Comparison of ENCODE assay signal across 13 cellular contexts in genomic region chr9:120032639-120033038, GRCh38.
DNase-seq lines count a peak whose midpoint lies in the region; ATAC-seq, FAIRE-seq and TF ChIP-seq lines count a peak whose summit lies in the region.
"Had no signal": no experiment of that assay in that cellular context is flagged by ENCODE, and none has a peak within 500 bp of the region (broad histone marks: within the 10 kb centered on the region; RNA-seq: fewer than 3 reads in every experiment).

No MANE protein-coding gene starts in this region.

- H3K4me3 ChIP-seq in RWPE2 (ENCODE audit: severe bottlenecking), result no peak overlapping the region
- no peak overlapping the region for H3K4me3 ChIP-seq in neural progenitor cell
- H3K4me3 ChIP-seq: colonic mucosa, tibial nerve had no signal

- no peaks in the 10 kb centered on the region for H3K27me3 ChIP-seq in RWPE2 (ENCODE audit: insufficient read depth, poor library complexity, severe bottlenecking)
- H3K27me3 ChIP-seq in neural progenitor cell, result no peaks in the 10 kb centered on the region
- H3K27me3 ChIP-seq: colonic mucosa, tibial nerve had no signal

- H3K4me1 Mint-ChIP-seq in neural progenitor cell, result no peaks in the 10 kb centered on the region

- H3K27ac ChIP-seq in RWPE2 (ENCODE audit: poor library complexity, severe bottlenecking) (no peak overlapping the region), neural progenitor cell (no peak overlapping the region)
- H3K27ac ChIP-seq: colonic mucosa, RWPE1, tibial nerve had no signal

- H3K9me3 ChIP-seq in RWPE2 (ENCODE audit: severe bottlenecking) (no peaks in the 10 kb centered on the region), neural progenitor cell (ENCODE audit: low read depth) (no peaks in the 10 kb centered on the region)
- H3K9me3 ChIP-seq: colonic mucosa, tibial nerve had no signal

- peak overlapping the region; percentile 15 for H2AFZ ChIP-seq in neural progenitor cell (replicated peaks)

- peaks cover 2% of the 10 kb centered on the region for H3K27me3 Mint-ChIP-seq in neural progenitor cell (ENCODE audit: insufficient read depth, low read depth)

- no peaks in the 10 kb centered on the region for H3K9me3 Mint-ChIP-seq in neural progenitor cell

- H3K9ac ChIP-seq in neural progenitor cell, result no peak overlapping the region

- no peaks in the 10 kb centered on the region for H3K79me2 ChIP-seq in neural progenitor cell (ENCODE audit: low read depth)

- TF ChIP-seq CTCF in RWPE2 (IDR thresholded peaks at IDR 0.05; ENCODE audit: poor library complexity, severe bottlenecking) (peak; percentile 10), neural progenitor cell (IDR thresholded peaks at IDR 0.05) (peak; percentile 39)

- H3K4me1 ChIP-seq in RWPE2 (ENCODE audit: insufficient read depth, poor library complexity, severe bottlenecking), result no peaks in the 10 kb centered on the region
- peaks cover 5% of the 10 kb centered on the region for H3K4me1 ChIP-seq in neural progenitor cell
- H3K4me1 ChIP-seq: colonic mucosa, tibial nerve had no signal

- FAIRE-seq in H54 (lab: Jason Lieb, UNC), result no peak

- TF ChIP-seq POLR2A in H54 (IDR thresholded peaks at IDR 0.05; ENCODE audit: low read depth, low read length), result no peak

- H3K36me3 ChIP-seq in RWPE2 (ENCODE audit: low read depth) (no peaks in the 10 kb centered on the region), neural progenitor cell (no peaks in the 10 kb centered on the region)
- H3K36me3 ChIP-seq: colonic mucosa, tibial nerve had no signal

- ATAC-seq in RWPE2 (ENCODE audit: low read depth), result no peak
- no peak for ATAC-seq in GM18873 (IDR thresholded peaks at IDR 0.05; ENCODE audit: low FRiP score, unreplicated experiment)

- DNase-seq in NCI-H1694 (lab: John Stamatoyannopoulos, UW) (peak; percentile 7), NCI-H1694 treated with DMSO at 0.1 percent for 48 hours (lab: John Stamatoyannopoulos, UW) (no peak), H54 (ENCODE audit: insufficient read length, low spot score) (peak; percentile 24), RWPE2 (ENCODE audit: low spot score) (no peak), neural progenitor cell (ENCODE audit: low spot score) (no peak), kidney tubule cell (ENCODE audit: low spot score) (no peak), KG1 (lab: John Stamatoyannopoulos, UW) (no peak)
- DNase-seq: amniotic stem cell, colonic mucosa, NCI-H1105 had no signal

- H4K20me1 ChIP-seq in neural progenitor cell (ENCODE audit: low read depth), result no peaks in the 10 kb centered on the region

- H3K4me2 ChIP-seq in neural progenitor cell, result no peak overlapping the region

- H3K36me3 Mint-ChIP-seq in neural progenitor cell, result no peaks in the 10 kb centered on the region

- no peak overlapping the region for H3K27ac Mint-ChIP-seq in neural progenitor cell

- no peaks in the 10 kb centered on the region for H3F3A ChIP-seq in neural progenitor cell (ENCODE audit: low read depth)

- no peak overlapping the region for H3K4me3 Mint-ChIP-seq in neural progenitor cell

Comparison
In these comparisons a context has a peak if more than half of its experiments do, and no peak if none do; other contexts are left out.
1. DNase-seq: peak in NCI-H1694 (single experiment) and H54 (single experiment); none in NCI-H1694 treated with DMSO at 0.1 percent for 48 hours (single experiment), RWPE2 (single experiment), neural progenitor cell (single experiment), kidney tubule cell (single experiment) and KG1 (single experiment).